ENCODE assay signal across 8 cellular contexts in genomic region chr7:38908759-38909335, GRCh38. TPM values are rescaled to one million over a fixed set of nuclear protein-coding genes. Genes with fewer than 3 reads are reported as not detected.
DNase-seq lines count a peak whose midpoint lies in the region; ATAC-seq and TF ChIP-seq lines count a peak whose summit lies in the region.

TSS of gene VPS41 (minus strand) at chr7:38909191. CDS start at chr7:38909174, 17 bp downstream.

- H3K27me3 Mint-ChIP-seq in activated T-helper 2 cell treated with anti-CD3 and anti-CD28 coated beads, Interferon-gamma antibody, Interleukin-2, Interleukin-4, amounts not matched to agents 10 μg/mL and 5 μg/mL and 100 μg/mL, durations not matched to agents 14 hours and 24 hours and 36 hours (ENCODE audit: low read depth): peaks cover 8% of the 10 kb centered on the region
- H3K27me3 Mint-ChIP-seq in nephron progenitor cell (ENCODE audit: low read depth, poor library complexity): peaks cover 4% of the 10 kb centered on the region
- no peaks in the 10 kb centered on the region for H3K27me3 Mint-ChIP-seq in stimulated activated naive CD8-positive, alpha-beta T cell treated with anti-CD3 and anti-CD28 coated beads, Interleukin-15, Interleukin-2, amounts not matched to agents 100 ng/mL and 50 ng/mL, for 24 hours

- peak within 1 kb of the TSS; percentile 66 for H3K9ac ChIP-seq in DND-41 (ENCODE audit: low read depth, low read length)

- no peaks in the 10 kb centered on the region for H3K27me3 ChIP-seq in DND-41 (ENCODE audit: insufficient read depth, low read length, poor library complexity)

- H3K4me3 ChIP-seq in DND-41 (ENCODE audit: low read depth in 1 of 2, low read length in 2 of 2): peak within 1 kb of the TSS; percentile 55 to 94
- peak within 1 kb of the TSS; percentile 89 for H3K4me3 ChIP-seq in Jurkat, Clone E6-1 (ENCODE audit: low read length)
- peak within 1 kb of the TSS; percentile 87 for H3K4me3 ChIP-seq in fibroblast of the aortic adventitia (ENCODE audit: low read depth, low read length)

- no peaks in the 10 kb centered on the region for H3K9me3 ChIP-seq in DND-41 (ENCODE audit: insufficient read depth, low read length, severe bottlenecking)

- H3K4me3 Mint-ChIP-seq in activated T-helper 2 cell treated with anti-CD3 and anti-CD28 coated beads, Interferon-gamma antibody, Interleukin-2, Interleukin-4, amounts not matched to agents 10 μg/mL and 5 μg/mL and 100 μg/mL, durations not matched to agents 14 hours and 24 hours and 36 hours (ENCODE audit: low read depth): peak within 1 kb of the TSS; percentile 92
- peak within 1 kb of the TSS; percentile 99 for H3K4me3 Mint-ChIP-seq in nephron progenitor cell
- peak within 1 kb of the TSS; percentile 89 for H3K4me3 Mint-ChIP-seq in stimulated activated naive CD8-positive, alpha-beta T cell treated with anti-CD3 and anti-CD28 coated beads, Interleukin-15, Interleukin-2, amounts not matched to agents 100 ng/mL and 50 ng/mL, for 24 hours

- H3K36me3 Mint-ChIP-seq in activated T-helper 2 cell treated with anti-CD3 and anti-CD28 coated beads, Interferon-gamma antibody, Interleukin-2, Interleukin-4, amounts not matched to agents 10 μg/mL and 5 μg/mL and 100 μg/mL, durations not matched to agents 14 hours and 24 hours and 36 hours (ENCODE audit: low read depth): peaks cover 6% of the 10 kb centered on the region
- H3K36me3 Mint-ChIP-seq in nephron progenitor cell (ENCODE audit: low read depth): peaks cover 5% of the 10 kb centered on the region
- no peaks in the 10 kb centered on the region for H3K36me3 Mint-ChIP-seq in stimulated activated naive CD8-positive, alpha-beta T cell treated with anti-CD3 and anti-CD28 coated beads, Interleukin-15, Interleukin-2, amounts not matched to agents 100 ng/mL and 50 ng/mL, for 24 hours (ENCODE audit: low read depth)

- peak within 1 kb of the TSS; percentile 58 for H3K27ac ChIP-seq in DND-41 (ENCODE audit: low read length)

- H3K9me3 Mint-ChIP-seq in activated T-helper 2 cell treated with anti-CD3 and anti-CD28 coated beads, Interferon-gamma antibody, Interleukin-2, Interleukin-4, amounts not matched to agents 10 μg/mL and 5 μg/mL and 100 μg/mL, durations not matched to agents 14 hours and 24 hours and 36 hours: no peaks in the 10 kb centered on the region
- H3K9me3 Mint-ChIP-seq in nephron progenitor cell: no peaks in the 10 kb centered on the region
- no peaks in the 10 kb centered on the region for H3K9me3 Mint-ChIP-seq in stimulated activated naive CD8-positive, alpha-beta T cell treated with anti-CD3 and anti-CD28 coated beads, Interleukin-15, Interleukin-2, amounts not matched to agents 100 ng/mL and 50 ng/mL, for 24 hours

- peak within 1 kb of the TSS; percentile 92 for H2AFZ ChIP-seq in DND-41 (ENCODE audit: low read depth, low read length)

- ATAC-seq in DND-41 (ENCODE audit: insufficient read depth, low read depth): peak; percentile 100
- peak; percentile 99 for ATAC-seq in GM21717 (IDR thresholded peaks at IDR 0.05; ENCODE audit: unreplicated experiment)

- H3K36me3 ChIP-seq in DND-41 (ENCODE audit: insufficient read depth, low read length): no peaks in the 10 kb centered on the region; the same call in 1 of the 2 replicates

- peaks cover 21% of the 10 kb centered on the region for H3K4me1 ChIP-seq in DND-41 (ENCODE audit: insufficient read depth, low read length)

- intact Hi-C loops in activated T-helper 2 cell treated with anti-CD3 and anti-CD28 coated beads, Interferon-gamma antibody, Interleukin-2, Interleukin-4, amounts not matched to agents 10 μg/mL and 5 μg/mL and 100 μg/mL, durations not matched to agents 14 hours and 24 hours and 36 hours (cut with micrococcal nuclease): loop anchor here (5.0 to 10.0 kb wide), 3 partner anchors 114 to 1226 kb away; partner anchors contain the start of genes MPLKIP and SUGCT

- DNase-seq in DND-41: peak; percentile 79
- DNase-seq in Jurkat, Clone E6-1 (ENCODE audit: low read depth, low spot score): peak; percentile 70
- DNase-seq in RPMI8226: peak; percentile 87
- peak; percentile 72 for DNase-seq in activated T-helper 2 cell treated with anti-CD3 and anti-CD28 coated beads, Interferon-gamma antibody, Interleukin-2, Interleukin-4, amounts not matched to agents 10 μg/mL and 5 μg/mL and 100 μg/mL, durations not matched to agents 14 hours and 24 hours and 36 hours (ENCODE audit: low spot score)
- DNase-seq in fibroblast of the aortic adventitia (ENCODE audit: low read depth): peak; percentile 70
- peak; percentile 55 for DNase-seq in nephron progenitor cell

- H3K27ac Mint-ChIP-seq in activated T-helper 2 cell treated with anti-CD3 and anti-CD28 coated beads, Interferon-gamma antibody, Interleukin-2, Interleukin-4, amounts not matched to agents 10 μg/mL and 5 μg/mL and 100 μg/mL, durations not matched to agents 14 hours and 24 hours and 36 hours: peak within 1 kb of the TSS; percentile 90
- no peak within 1 kb of the TSS for H3K27ac Mint-ChIP-seq in nephron progenitor cell
- H3K27ac Mint-ChIP-seq in stimulated activated naive CD8-positive, alpha-beta T cell treated with anti-CD3 and anti-CD28 coated beads, Interleukin-15, Interleukin-2, amounts not matched to agents 100 ng/mL and 50 ng/mL, for 24 hours: peak within 1 kb of the TSS; percentile 86

- no peaks in the 10 kb centered on the region; the same call in 1 of the 2 replicates for H4K20me1 ChIP-seq in DND-41 (ENCODE audit: insufficient read depth, low read length)

- TF ChIP-seq CTCF in DND-41 (IDR thresholded peaks at IDR 0.05; ENCODE audit: borderline replicate concordance, extremely low read depth, low read length, poor library complexity, severe bottlenecking) (no peak), fibroblast of the aortic adventitia (IDR thresholded peaks at IDR 0.05; ENCODE audit: insufficient read depth, low read length) (no peak), nephron progenitor cell (IDR thresholded peaks at IDR 0.05) (no peak)

- H3K4me2 ChIP-seq in DND-41 (ENCODE audit: insufficient read depth, low read length): peak within 1 kb of the TSS; percentile 69

- H3K4me1 Mint-ChIP-seq in activated T-helper 2 cell treated with anti-CD3 and anti-CD28 coated beads, Interferon-gamma antibody, Interleukin-2, Interleukin-4, amounts not matched to agents 10 μg/mL and 5 μg/mL and 100 μg/mL, durations not matched to agents 14 hours and 24 hours and 36 hours (ENCODE audit: low read depth): peaks cover 32% of the 10 kb centered on the region
- H3K4me1 Mint-ChIP-seq in nephron progenitor cell: peaks cover 24% of the 10 kb centered on the region
- peaks cover 47% of the 10 kb centered on the region for H3K4me1 Mint-ChIP-seq in stimulated activated naive CD8-positive, alpha-beta T cell treated with anti-CD3 and anti-CD28 coated beads, Interleukin-15, Interleukin-2, amounts not matched to agents 100 ng/mL and 50 ng/mL, for 24 hours (ENCODE audit: low read depth)

- peaks cover 18% of the 10 kb centered on the region for H3K79me2 ChIP-seq in DND-41 (ENCODE audit: insufficient read depth, low read length)

RNA-seq across cellular contexts. Expression of gene VPS41, which starts in this region (rescaled TPM):
- 33.6 TPM for polyA plus RNA-seq in Jurkat, Clone E6-1 (2012; ENCODE audit: insufficient read depth, insufficient read length)
- 59.9 and 63.6 TPM in 2 replicates for total RNA-seq in activated T-helper 2 cell treated with anti-CD3 and anti-CD28 coated beads, Interferon-gamma antibody, Interleukin-2, Interleukin-4, amounts not matched to agents 10 μg/mL and 5 μg/mL and 100 μg/mL, durations not matched to agents 14 hours and 24 hours and 36 hours
- total RNA-seq in fibroblast of the aortic adventitia (ENCODE audit: low replicate concordance): 58.0 and 308 TPM in 2 replicates

Comparison
In these comparisons a context has a peak if more than half of its experiments do, and no peak if none do; other contexts are left out.
1. Peak in every context shown above with its lines: DNase-seq, ATAC-seq, H3K4me3 ChIP-seq and H3K27ac ChIP-seq.